In genomic region chr3:194455481-194455880, GRCh38 we compare ENCODE assay signal across 21 cellular contexts. TPM values are rescaled to one million over a fixed set of nuclear protein-coding genes. Genes with fewer than 3 reads are reported as not detected.
DNase-seq lines count a peak whose midpoint lies in the region; ATAC-seq, FAIRE-seq and TF ChIP-seq lines count a peak whose summit lies in the region.
"Had no signal": no experiment of that assay in that cellular context is flagged by ENCODE, and none has a peak within 500 bp of the region (broad histone marks: within the 10 kb centered on the region; RNA-seq: fewer than 3 reads in every experiment).

No MANE protein-coding gene starts in this region.

- 100% methylated on average over 1 of the region's 1 CpG; no CpG with 5 or more reads in 1 of the 2 experiments for WGBS in endodermal cell (ENCODE audit: insufficient coverage in 1 of 2, insufficient read length in 1 of 2), 2 experiments

- no peak for ATAC-seq in GM19455 (IDR thresholded peaks at IDR 0.05; ENCODE audit: unreplicated experiment)
- ATAC-seq: A549; CD8-positive, alpha-beta T cell had no signal

- H3K27ac ChIP-seq in endodermal cell (ENCODE audit: low read depth, low read length): no peak overlapping the region
- H3K27ac ChIP-seq: 22Rv1; A549; BLaER1 treated with 17β-estradiol and CSF1 and Interleukin-3, amounts not matched to agents 10 nM and 100 nM; C4-2B had no signal

- H3K27me3 Mint-ChIP-seq in T-helper 2 cell treated with Interferon-gamma antibody and Interleukin-4, amounts not matched to agents 5 μg/mL and 100 μg/mL, for 36 hours (ENCODE audit: low read depth): no peaks in the 10 kb centered on the region
- no peaks in the 10 kb centered on the region for H3K27me3 Mint-ChIP-seq in endodermal cell (ENCODE audit: insufficient read depth)
- H3K27me3 Mint-ChIP-seq: B cell; CD4-positive, alpha-beta T cell had no signal

- H3K4me1 Mint-ChIP-seq in T-helper 2 cell treated with Interferon-gamma antibody and Interleukin-4, amounts not matched to agents 5 μg/mL and 100 μg/mL, for 36 hours (ENCODE audit: low read depth): no peaks in the 10 kb centered on the region
- H3K4me1 Mint-ChIP-seq in endodermal cell: no peaks in the 10 kb centered on the region
- H3K4me1 Mint-ChIP-seq: B cell had no signal

- H3K4me3 ChIP-seq in endodermal cell (ENCODE audit: low read length): no peak overlapping the region
- H3K4me3 ChIP-seq: A549; BLaER1 treated with 17β-estradiol and CSF1 and Interleukin-3, amounts not matched to agents 10 nM and 100 nM had no signal

- no peak overlapping the region for H3K4me3 Mint-ChIP-seq in T-helper 2 cell treated with Interferon-gamma antibody and Interleukin-4, amounts not matched to agents 5 μg/mL and 100 μg/mL, for 36 hours
- H3K4me3 Mint-ChIP-seq in endodermal cell: no peak overlapping the region
- H3K4me3 Mint-ChIP-seq: B cell; CD4-positive, alpha-beta T cell; CD8-positive, alpha-beta T cell had no signal

- FAIRE-seq in H54 (lab: Jason Lieb, UNC): peak; percentile 78
- FAIRE-seq: A549, D721Med, GM12891, GM18507 had no signal

- H3K9me3 ChIP-seq in endodermal cell (ENCODE audit: control insufficient read depth, low read length): no peaks in the 10 kb centered on the region
- H3K9me3 ChIP-seq: A549; BLaER1 treated with 17β-estradiol and CSF1 and Interleukin-3, amounts not matched to agents 10 nM and 100 nM; Caco-2 had no signal

- peak overlapping the region; percentile 8 for H3K27ac Mint-ChIP-seq in T-helper 2 cell treated with Interferon-gamma antibody and Interleukin-4, amounts not matched to agents 5 μg/mL and 100 μg/mL, for 36 hours
- no peak overlapping the region for H3K27ac Mint-ChIP-seq in endodermal cell
- H3K27ac Mint-ChIP-seq: B cell; CD4-positive, alpha-beta T cell; CD8-positive, alpha-beta T cell had no signal

- H3K4me1 ChIP-seq in endodermal cell (ENCODE audit: control insufficient read depth, insufficient read depth, low read length): no peaks in the 10 kb centered on the region
- H3K4me1 ChIP-seq: A549; BLaER1 treated with 17β-estradiol and CSF1 and Interleukin-3, amounts not matched to agents 10 nM and 100 nM; Caco-2 had no signal

- H3K9ac ChIP-seq in endodermal cell (ENCODE audit: extremely low read depth, low read length, poor library complexity, severe bottlenecking): no peak overlapping the region
- H3K9ac ChIP-seq: BLaER1 treated with 17β-estradiol and CSF1 and Interleukin-3, amounts not matched to agents 10 nM and 100 nM had no signal

- peaks cover 79% of the 10 kb centered on the region for H3K36me3 ChIP-seq in endodermal cell (ENCODE audit: control insufficient read depth, insufficient read depth, low read length)

- TF ChIP-seq POLR2A in H54 (IDR thresholded peaks at IDR 0.05; ENCODE audit: low read depth, low read length): no peak

- no peak for DNase-seq in T-helper 2 cell treated with Interferon-gamma antibody and Interleukin-4, amounts not matched to agents 5 μg/mL and 100 μg/mL, for 36 hours (ENCODE audit: low spot score)
- no peak for DNase-seq in T-helper 2 cell
- DNase-seq in H54 (ENCODE audit: insufficient read length, low spot score): no peak
- no peak for DNase-seq in endodermal cell
- DNase-seq: AML-193; Caco-2; Calu3; CD4-positive, alpha-beta T cell; CD8-positive, alpha-beta T cell; DMS79 treated with DMSO at 0.1 percent for 48 hours; GF-D8 had no signal

- no peaks in the 10 kb centered on the region for H3K9me3 Mint-ChIP-seq in T-helper 2 cell treated with Interferon-gamma antibody and Interleukin-4, amounts not matched to agents 5 μg/mL and 100 μg/mL, for 36 hours
- H3K9me3 Mint-ChIP-seq in endodermal cell: no peaks in the 10 kb centered on the region
- H3K9me3 Mint-ChIP-seq: CD4-positive, alpha-beta T cell; CD8-positive, alpha-beta T cell had no signal

- H3K27me3 ChIP-seq in endodermal cell (ENCODE audit: control insufficient read depth, insufficient read depth, low read length, poor library complexity, severe bottlenecking): no peaks in the 10 kb centered on the region
- H3K27me3 ChIP-seq: BLaER1 treated with 17β-estradiol and CSF1 and Interleukin-3, amounts not matched to agents 10 nM and 100 nM had no signal

- H3K36me3 Mint-ChIP-seq in T-helper 2 cell treated with Interferon-gamma antibody and Interleukin-4, amounts not matched to agents 5 μg/mL and 100 μg/mL, for 36 hours (ENCODE audit: low read depth): peaks cover 32% of the 10 kb centered on the region
- peaks cover 48% of the 10 kb centered on the region for H3K36me3 Mint-ChIP-seq in endodermal cell (ENCODE audit: low read depth)

- TF ChIP-seq CTCF in endodermal cell (conservative IDR thresholded peaks at IDR 0.05): no peak

RNA-seq across cellular contexts. Expression of gene ATP13A3, which starts 31.3 kb away (rescaled TPM):
- total RNA-seq in endodermal cell: 100 to 1,000 TPM in 1 of 2 donors, 10 to 100 TPM in 1; 99.7 to 125 TPM
- polyA plus RNA-seq in endodermal cell (2013, experiment 1 of 2): 53.3 TPM
- 55.0 TPM for polyA plus RNA-seq in endodermal cell (2013, experiment 2 of 2)

RNA-seq across cellular contexts. Expression of gene GP5, which starts 56.4 kb away (rescaled TPM):
- under 1 TPM; 0.09 to 0.13 TPM for total RNA-seq in endodermal cell
- 0.07 TPM for polyA plus RNA-seq in endodermal cell (2013, experiment 1 of 2)
- 0.08 TPM for polyA plus RNA-seq in endodermal cell (2013, experiment 2 of 2)
- polyA plus RNA-seq: A549, BJ had no signal
